ENCODE assay signal across 15 cellular contexts in genomic region chr3:53051929-53052328, GRCh38. TPM values are rescaled to one million over a fixed set of nuclear protein-coding genes. Genes with fewer than 3 reads are reported as not detected.
DNase-seq lines count a peak whose midpoint lies in the region; ATAC-seq and TF ChIP-seq lines count a peak whose summit lies in the region.
"Had no signal": no experiment of that assay in that cellular context is flagged by ENCODE, and none has a peak within 500 bp of the region (broad histone marks: within the 10 kb centered on the region; RNA-seq: fewer than 3 reads in every experiment).

No MANE protein-coding gene starts in this region.

- peak; percentile 86 for ATAC-seq in esophagus mucosa
- ATAC-seq in stimulated activated effector memory CD8-positive, alpha-beta T cell treated with anti-CD3 and anti-CD28 coated beads, Interleukin-12 subunit alpha, Interleukin-12 subunit beta, amount 100 ng/mL, for 72 hours, result peak; percentile 44
- ATAC-seq in GM18858 (IDR thresholded peaks at IDR 0.05; ENCODE audit: unreplicated experiment), result no peak

- CTCF ChIA-PET in MCF 10A (lab: Yijun Ruan, JAX), result no interaction called here

- H3K4me3 Mint-ChIP-seq in stimulated activated effector memory CD8-positive, alpha-beta T cell treated with anti-CD3 and anti-CD28 coated beads, Interleukin-12 subunit alpha, Interleukin-12 subunit beta, amount 100 ng/mL, for 72 hours, result no peak overlapping the region
- no peak overlapping the region for H3K4me3 Mint-ChIP-seq in MCF 10A (ENCODE audit: unreplicated experiment)

- TF ChIP-seq CTCF in MCF 10A (IDR thresholded peaks at IDR 0.05; ENCODE audit: unreplicated experiment), result no peak

- no peaks in the 10 kb centered on the region for H3K9me3 Mint-ChIP-seq in stimulated activated effector memory CD8-positive, alpha-beta T cell treated with anti-CD3 and anti-CD28 coated beads, Interleukin-12 subunit alpha, Interleukin-12 subunit beta, amount 100 ng/mL, for 72 hours
- no peaks in the 10 kb centered on the region for H3K9me3 Mint-ChIP-seq in MCF 10A (ENCODE audit: unreplicated experiment)
- H3K9me3 Mint-ChIP-seq: CD8-positive, alpha-beta memory T cell had no signal

- BruUV-seq in MCF 10A (replicated peaks; lab: Mats Ljungman, UMichigan), result no TSS peak

- intact Hi-C loops in MCF 10A (cut with micrococcal nuclease), result no loop called here

- no peak overlapping the region for H3K27ac Mint-ChIP-seq in stimulated activated effector memory CD8-positive, alpha-beta T cell treated with anti-CD3 and anti-CD28 coated beads, Interleukin-12 subunit alpha, Interleukin-12 subunit beta, amount 100 ng/mL, for 72 hours
- no peak overlapping the region for H3K27ac Mint-ChIP-seq in MCF 10A (ENCODE audit: low read depth, unreplicated experiment)
- H3K27ac Mint-ChIP-seq: CD8-positive, alpha-beta memory T cell had no signal

- peaks cover 6% of the 10 kb centered on the region for H3K4me1 Mint-ChIP-seq in stimulated activated effector memory CD8-positive, alpha-beta T cell treated with anti-CD3 and anti-CD28 coated beads, Interleukin-12 subunit alpha, Interleukin-12 subunit beta, amount 100 ng/mL, for 72 hours
- peaks cover 5% of the 10 kb centered on the region for H3K4me1 Mint-ChIP-seq in MCF 10A (ENCODE audit: insufficient read depth, unreplicated experiment)

- no peaks in the 10 kb centered on the region for H3K27me3 Mint-ChIP-seq in MCF 10A (ENCODE audit: insufficient read depth, unreplicated experiment)
- H3K27me3 Mint-ChIP-seq: CD8-positive, alpha-beta memory T cell had no signal

- DNase-seq in NCI-H748 (lab: John Stamatoyannopoulos, UW; ENCODE audit: unreplicated experiment) (peak; percentile 13), NCI-H748 treated with DMSO at 0.1 percent for 48 hours (lab: John Stamatoyannopoulos, UW) (no peak), NCI-H510A treated with DMSO at 0.1 percent for 48 hours (lab: John Stamatoyannopoulos, UW) (peak; percentile 28), MCF 10A (ENCODE audit: unreplicated experiment) (no peak), inferior parietal cortex (ENCODE audit: extremely low spot score) (no peak)
- no peak for DNase-seq in stimulated activated effector memory CD8-positive, alpha-beta T cell treated with anti-CD3 and anti-CD28 coated beads, Interleukin-12 subunit alpha, Interleukin-12 subunit beta, amount 100 ng/mL, for 72 hours (ENCODE audit: low spot score in 2 of 2)
- DNase-seq: CD8-positive, alpha-beta memory T cell; GDM1; GOT3; KBM-7; NCI-H1436 treated with DMSO at 0.1 percent for 48 hours; NCI-H2171; NK-92 treated with Interleukin-12 subunit alpha and Interleukin-12 subunit beta, amount 100 ng/mL, for 24 hours had no signal

- POLR2A ChIA-PET in MCF 10A (lab: Yijun Ruan, JAX), result no interaction called here

- peaks cover 4% of the 10 kb centered on the region for H3K36me3 Mint-ChIP-seq in stimulated activated effector memory CD8-positive, alpha-beta T cell treated with anti-CD3 and anti-CD28 coated beads, Interleukin-12 subunit alpha, Interleukin-12 subunit beta, amount 100 ng/mL, for 72 hours
- peaks cover under 1% of the 10 kb centered on the region for H3K36me3 Mint-ChIP-seq in MCF 10A (ENCODE audit: insufficient read depth, unreplicated experiment)

RNA-seq across cellular contexts. Expression of gene SFMBT1, which starts 6.1 kb away (rescaled TPM):
- 5.8 TPM for total RNA-seq in esophagus mucosa
- total RNA-seq in MCF 10A (2022), result 11.5 and 11.8 TPM in 2 replicates

Comparison
In these comparisons a context has a peak if more than half of its experiments do, and no peak if none do; other contexts are left out.
1. DNase-seq: peak in NCI-H748 (single experiment) and NCI-H510A treated with DMSO at 0.1 percent for 48 hours (single experiment); none in NCI-H748 treated with DMSO at 0.1 percent for 48 hours (single experiment), stimulated activated effector memory CD8-positive, alpha-beta T cell treated with anti-CD3 and anti-CD28 coated beads, Interleukin-12 subunit alpha, Interleukin-12 subunit beta, amount 100 ng/mL, for 72 hours (0 of 2), MCF 10A (single experiment) and inferior parietal cortex (single experiment).